9 cellular contexts compared by ENCODE assay signal in genomic region chr12:6279256-6279628, GRCh38. TPM values are rescaled to one million over a fixed set of nuclear protein-coding genes. Genes with fewer than 3 reads are reported as not detected.
A peak's percentile ranks its signal among the peaks of the same experiment; 100 is the strongest.
DNase-seq lines count a peak whose midpoint lies in the region; ATAC-seq, FAIRE-seq and TF ChIP-seq lines count a peak whose summit lies in the region.
"Had no signal": no experiment of that assay in that cellular context is flagged by ENCODE, and none has a peak within 500 bp of the region (broad histone marks: within the 10 kb centered on the region; RNA-seq: fewer than 3 reads in every experiment).

No MANE protein-coding gene starts in this region.

- H3K27ac ChIP-seq in esophagus muscularis mucosa (replicated peaks in 1 of 4) (peak overlapping the region; percentile 88 to 95 (median 94)), pancreas (peak overlapping the region; percentile 87 to 98 (median 96))

- TF ChIP-seq CTCF in CD14-positive monocyte (IDR thresholded peaks at IDR 0.05): no peak
- no peak for TF ChIP-seq CTCF in esophagus muscularis mucosa (IDR thresholded peaks at IDR 0.05)
- no peak for TF ChIP-seq CTCF in pancreas (IDR thresholded peaks at IDR 0.05)

- no peak for FAIRE-seq in pancreas (lab: Jason Lieb, UNC)

- WGBS in esophagus muscularis mucosa: 89% methylated on average over 10 of the region's 12 CpGs
- WGBS in pancreas, 2 donors: 86 to 92% methylated on average over 12 of the region's 12 CpGs

- H3K27me3 Mint-ChIP-seq in CD14-positive monocyte (ENCODE audit: low read depth in 3 of 3): peaks cover 37 to 47% (median 45%) of the 10 kb centered on the region in 3 donors

- H3K4me3 Mint-ChIP-seq in CD14-positive monocyte: peak overlapping the region; percentile 37 to 68

- H3K4me1 Mint-ChIP-seq in CD14-positive monocyte: peaks cover 9% of the 10 kb centered on the region

- H3K4me3 ChIP-seq in esophagus muscularis mucosa: peak overlapping the region; percentile 57 to 62 (median 61)
- peak overlapping the region in 2 of 4 donors; percentile 56 to 57 for H3K4me3 ChIP-seq in pancreas

- H3K4me1 ChIP-seq in esophagus muscularis mucosa (peaks cover 39 to 50% (median 43%) of the 10 kb centered on the region in 4 donors), pancreas (peaks cover 17 to 23% (median 21%) of the 10 kb centered on the region in 3 donors)

- H3K9me3 ChIP-seq in esophagus muscularis mucosa (no peaks in the 10 kb centered on the region), pancreas (no peaks in the 10 kb centered on the region)

- no peak for TF ChIP-seq POLR2A in esophagus muscularis mucosa (IDR thresholded peaks at IDR 0.05; ENCODE audit: low read depth)

- peak overlapping the region in 4 of 7 donors; percentile 32 to 61 (median 50) for H3K27ac Mint-ChIP-seq in CD14-positive monocyte

- H3K36me3 ChIP-seq in esophagus muscularis mucosa: no peaks in the 10 kb centered on the region
- no peaks in the 10 kb centered on the region for H3K36me3 ChIP-seq in pancreas

- no peak for ATAC-seq in pancreas
- no peak for ATAC-seq in GM21717 (IDR thresholded peaks at IDR 0.05; ENCODE audit: unreplicated experiment)

- no peak for DNase-seq in CD14-positive monocyte (ENCODE audit: low spot score)
- peak; percentile 15 for DNase-seq in MV-4-11 (lab: John Stamatoyannopoulos, UW)
- no peak for DNase-seq in esophagus muscularis mucosa (ENCODE audit: extremely low spot score)
- no peak for DNase-seq in pancreas
- DNase-seq in stimulated activated CD4-positive, alpha-beta T cell treated with anti-CD3 and anti-CD28 coated beads, Interleukin-4, amount 100 ng/mL, for 4 hours: no peak
- no peak for DNase-seq in stimulated activated CD4-positive, alpha-beta T cell treated with anti-CD3 and anti-CD28 coated beads, Interleukin-4, amount 100 ng/mL, for 24 hours
- DNase-seq in GOT3 (lab: John Stamatoyannopoulos, UW): no peak

- H3K27me3 ChIP-seq in esophagus muscularis mucosa: no peaks in the 10 kb centered on the region
- H3K27me3 ChIP-seq in pancreas: no peaks in the 10 kb centered on the region

- H3K36me3 Mint-ChIP-seq in CD14-positive monocyte: peaks cover 0 to 2% of the 10 kb centered on the region in 2 donors

- no peaks in the 10 kb centered on the region for H3K9me3 Mint-ChIP-seq in CD14-positive monocyte

- TF ChIP-seq EP300 in esophagus muscularis mucosa (IDR thresholded peaks at IDR 0.05): no peak

- intact Hi-C loops in CD14-positive monocyte (cut with micrococcal nuclease): loop anchor here in 1 of 2 donors (2.0 to 5.0 kb wide), 2 partner anchors 47 to 84 kb away; no protein-coding TSS in a partner anchor
- intact Hi-C loops in esophagus muscularis mucosa (cut with DNase I): loop anchor here (1.0 kb wide), 1 partner anchor 81 kb away; no protein-coding TSS in a partner anchor
- intact Hi-C loops in pancreas (cut with DNase I): no loop called here

RNA-seq across cellular contexts. Expression of gene PLEKHG6, which starts 31.2 kb away (rescaled TPM):
- polyA plus RNA-seq in CD14-positive monocyte (not detected), pancreas (10 to 100 TPM; 15.7 to 23.5 TPM)
- total RNA-seq in esophagus muscularis mucosa (under 1 TPM in 2 of 4 donors, not detected in 2; 0.52 to 0.75 TPM), pancreas (10 to 100 TPM in 1 of 6 donors, 1 to 10 TPM in 5; 5.2 to 13.1 (median 7.2) TPM)
- total RNA-seq: Daoy had no signal
